ENCODE assay signal across 9 cellular contexts in the genomic region with DNA sequence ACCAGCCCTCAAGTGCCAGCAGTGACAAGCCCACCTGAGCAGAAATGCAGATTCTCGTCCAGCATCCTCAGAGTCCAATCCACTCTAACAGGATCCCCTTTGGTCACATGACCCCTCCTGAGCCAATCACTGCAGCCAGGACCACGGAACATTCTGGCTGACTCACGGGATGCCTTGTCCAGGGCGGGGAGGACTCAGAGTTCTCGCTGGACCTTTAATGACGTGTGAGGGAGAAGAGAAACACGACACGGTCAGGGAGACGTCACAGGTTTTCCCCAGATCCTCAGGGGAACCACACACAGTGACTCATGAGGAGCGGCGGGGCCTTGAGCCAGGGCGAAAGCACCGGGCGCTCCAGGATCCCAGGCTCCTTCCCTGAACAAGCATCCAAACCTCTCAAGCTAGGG.
DNase-seq lines count a peak whose midpoint lies in the region; ATAC-seq and TF ChIP-seq lines count a peak whose summit lies in the region.
"Had no signal": no experiment of that assay in that cellular context is flagged by ENCODE, and none has a peak within 500 bp of the region (broad histone marks: within the 10 kb centered on the region; RNA-seq: fewer than 3 reads in every experiment).

No MANE protein-coding gene starts in this region.

- peak overlapping the region; percentile 61 for H3K4me3 Mint-ChIP-seq in progenitor cell of endocrine pancreas (ENCODE audit: low read depth)

- H4K20me1 ChIP-seq in PC-3 (ENCODE audit: low read length): no peaks in the 10 kb centered on the region

- H3K27me3 ChIP-seq in PC-3 (ENCODE audit: low read length): peaks cover 13% of the 10 kb centered on the region; the same call in 1 of the 2 replicates

- peaks cover 9% of the 10 kb centered on the region for H3K9me3 Mint-ChIP-seq in progenitor cell of endocrine pancreas (ENCODE audit: low read depth)

- peaks cover 19% of the 10 kb centered on the region for H3K4me1 ChIP-seq in PC-3 (ENCODE audit: insufficient read depth, low read length)

- H3K9me2 ChIP-seq in PC-3 (replicated peaks; ENCODE audit: low read length): no peaks in the 10 kb centered on the region

- H3K4me3 ChIP-seq in PC-3 (ENCODE audit: low read length) (peak overlapping the region; percentile 52), fibroblast of the aortic adventitia (ENCODE audit: low read depth, low read length) (no peak overlapping the region)

- POLR2A ChIA-PET in PC-3 (lab: Charles Lee; ENCODE audit: unreplicated experiment): no interaction called here

- intact Hi-C loops in PC-3 (cut with micrococcal nuclease): loop anchor here (5.0 to 10.0 kb wide), 2 partner anchors 153 to 215 kb away; partner anchors contain the start of gene PTPRN2

- no peaks in the 10 kb centered on the region for H3K79me2 ChIP-seq in PC-3 (ENCODE audit: low read length)

- CTCF ChIA-PET in PC-3 (lab: Charles Lee): interaction anchor here (0.7 kb wide), 1 partner anchor 237 kb away, joined by 3 read pairs; no protein-coding TSS in a partner anchor

- H3K27me3 Mint-ChIP-seq in progenitor cell of endocrine pancreas: no peaks in the 10 kb centered on the region

- ATAC-seq in PC-3 (peak; percentile 78), GM21825 (IDR thresholded peaks at IDR 0.05; ENCODE audit: unreplicated experiment) (no peak), GM21367 (IDR thresholded peaks at IDR 0.05; ENCODE audit: unreplicated experiment) (no peak)

- TF ChIP-seq CTCF in PC-3 (conservative IDR thresholded peaks at IDR 0.05; ENCODE audit: low read depth, low read length): no peak
- no peak for TF ChIP-seq CTCF in fibroblast of the aortic adventitia (IDR thresholded peaks at IDR 0.05; ENCODE audit: insufficient read depth, low read length)
- no peak for TF ChIP-seq CTCF in progenitor cell of endocrine pancreas (IDR thresholded peaks at IDR 0.05; ENCODE audit: unreplicated experiment)

- H3K4me1 Mint-ChIP-seq in progenitor cell of endocrine pancreas (ENCODE audit: low read depth): peaks cover 38% of the 10 kb centered on the region

- peak; percentile 95 for DNase-seq in DMS53 (lab: John Stamatoyannopoulos, UW)
- DNase-seq in PC-3: peak; percentile 90
- DNase-seq in fibroblast of the aortic adventitia (ENCODE audit: low read depth): peak; percentile 10
- DNase-seq in progenitor cell of endocrine pancreas (ENCODE audit: low spot score, unreplicated experiment): no peak
- DNase-seq in NCI-H2107 treated with DMSO at 0.1 percent for 48 hours (lab: John Stamatoyannopoulos, UW; ENCODE audit: unreplicated experiment): no peak
- no peak for DNase-seq in anterior cingulate cortex (lab: John Stamatoyannopoulos, UW)
- DNase-seq: NCI-H82 had no signal

- H3K27ac ChIP-seq in PC-3 (ENCODE audit: low read length): peak overlapping the region; percentile 99

- peak overlapping the region; percentile 95 for H3K9ac ChIP-seq in PC-3 (ENCODE audit: low read length)

- peaks cover 5% of the 10 kb centered on the region for H3F3A ChIP-seq in PC-3 (ENCODE audit: low read length, unreplicated experiment)

- peaks cover 4% of the 10 kb centered on the region for H3K36me3 Mint-ChIP-seq in progenitor cell of endocrine pancreas (ENCODE audit: insufficient read depth)

- H3K36me3 ChIP-seq in PC-3 (ENCODE audit: low read depth, low read length): no peaks in the 10 kb centered on the region

- H3K27ac Mint-ChIP-seq in progenitor cell of endocrine pancreas: peak overlapping the region; percentile 98

- BruUV-seq in PC-3 (replicated peaks; lab: Mats Ljungman, UMichigan): no TSS peak

- H3K9me3 ChIP-seq in PC-3 (ENCODE audit: low read length): no peaks in the 10 kb centered on the region

- 0 out of 2 replicates have a peak overlapping the region, but pooled peaks have one; percentile 6 for H2AFZ ChIP-seq in PC-3 (ENCODE audit: low read length)

- H3K4me2 ChIP-seq in PC-3 (ENCODE audit: low read length): peak overlapping the region; percentile 81

Comparison
In these comparisons a context has a peak if more than half of its experiments do, and no peak if none do; other contexts are left out.
1. DNase-seq: peak in DMS53 (single experiment), PC-3 (single experiment) and fibroblast of the aortic adventitia (single experiment); none in progenitor cell of endocrine pancreas (single experiment), NCI-H2107 treated with DMSO at 0.1 percent for 48 hours (single experiment) and anterior cingulate cortex (0 of 58).